In the genomic region with DNA sequence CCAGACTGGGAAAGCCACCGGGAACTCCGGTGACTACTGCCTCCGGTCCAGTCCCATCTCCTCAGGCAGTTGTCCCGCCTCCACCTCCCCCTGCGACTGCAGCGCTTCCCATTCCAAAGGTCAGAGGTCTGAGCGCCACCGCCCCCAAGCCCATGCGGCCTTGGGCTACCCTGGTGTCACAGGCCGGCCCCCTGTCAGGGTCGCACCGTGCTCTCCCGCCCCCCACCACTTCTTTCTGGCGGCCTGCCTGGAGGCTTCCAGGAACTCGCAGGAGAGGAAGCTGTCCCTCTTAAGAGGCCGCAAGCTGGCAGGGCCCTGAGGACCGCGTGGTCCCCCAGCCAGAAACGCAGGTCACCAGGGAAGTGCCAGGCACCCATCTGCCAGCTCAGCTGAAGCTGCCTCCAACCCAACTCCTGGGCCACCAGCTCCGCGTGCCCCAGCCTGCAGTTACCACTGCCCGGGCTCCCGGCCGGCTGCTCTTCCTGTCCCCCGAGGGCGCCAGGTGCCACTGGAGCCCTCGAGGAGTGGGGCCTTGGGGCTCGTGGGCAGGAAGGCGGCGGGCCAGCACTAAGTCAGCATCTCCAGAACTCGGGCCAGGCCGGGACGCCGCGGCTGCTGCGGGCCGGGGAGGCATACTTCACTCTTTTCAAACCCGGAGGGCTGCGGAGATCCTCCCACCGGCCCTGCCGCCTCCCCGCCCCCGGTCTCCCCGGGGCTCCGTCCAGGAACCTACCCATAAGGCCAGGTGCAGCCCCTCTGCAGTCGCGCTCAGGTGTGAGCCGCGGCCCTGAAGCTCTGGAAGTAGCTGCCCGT, we compare ENCODE assay signal across 1 cellular context.
TF ChIP-seq lines count a peak whose summit lies in the region.

No MANE protein-coding gene starts in this region.

TF ChIP-seq in SK-N-SH treated with all-trans-retinoic acid at 6 μM for 48 hours, 23 proteins besides CTCF, POLR2A, EP300 and RAD21 (continued from another document):
- TF ChIP-seq, protein P1, sequence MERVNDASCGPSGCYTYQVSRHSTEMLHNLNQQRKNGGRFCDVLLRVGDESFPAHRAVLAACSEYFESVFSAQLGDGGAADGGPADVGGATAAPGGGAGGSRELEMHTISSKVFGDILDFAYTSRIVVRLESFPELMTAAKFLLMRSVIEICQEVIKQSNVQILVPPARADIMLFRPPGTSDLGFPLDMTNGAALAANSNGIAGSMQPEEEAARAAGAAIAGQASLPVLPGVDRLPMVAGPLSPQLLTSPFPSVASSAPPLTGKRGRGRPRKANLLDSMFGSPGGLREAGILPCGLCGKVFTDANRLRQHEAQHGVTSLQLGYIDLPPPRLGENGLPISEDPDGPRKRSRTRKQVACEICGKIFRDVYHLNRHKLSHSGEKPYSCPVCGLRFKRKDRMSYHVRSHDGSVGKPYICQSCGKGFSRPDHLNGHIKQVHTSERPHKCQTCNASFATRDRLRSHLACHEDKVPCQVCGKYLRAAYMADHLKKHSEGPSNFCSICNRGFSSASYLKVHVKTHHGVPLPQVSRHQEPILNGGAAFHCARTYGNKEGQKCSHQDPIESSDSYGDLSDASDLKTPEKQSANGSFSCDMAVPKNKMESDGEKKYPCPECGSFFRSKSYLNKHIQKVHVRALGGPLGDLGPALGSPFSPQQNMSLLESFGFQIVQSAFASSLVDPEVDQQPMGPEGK (CRISPR knock-in tag; IDR thresholded peaks at IDR 0.05; ENCODE audit: borderline replicate concordance): no peak; the same call in 1 of the 2 replicates
- no peak for TF ChIP-seq ZNF8 (CRISPR knock-in tag; IDR thresholded peaks at IDR 0.05)
